In genomic region chr7:78510580-78511188, GRCh38 we compare ENCODE assay signal across 8 cellular contexts.
DNase-seq lines count a peak whose midpoint lies in the region; ATAC-seq and TF ChIP-seq lines count a peak whose summit lies in the region.

No MANE protein-coding gene starts in this region.

- H3K9ac ChIP-seq in OCI-LY1 (ENCODE audit: low read length) = no peak overlapping the region

- H3K27ac ChIP-seq in OCI-LY1 (ENCODE audit: low read depth, low read length, poor library complexity, severe bottlenecking) (no peak overlapping the region), osteoblast (ENCODE audit: low read depth, low read length) (no peak overlapping the region)

- H3K9me2 ChIP-seq in OCI-LY1 (ENCODE audit: low read depth, low read length) = no peaks in the 10 kb centered on the region

- DNase-seq in ACHN = peak; percentile 65
- peak; percentile 64 for DNase-seq in fibroblast of gingiva (ENCODE audit: low read depth)
- peak; percentile 38 for DNase-seq in osteoblast (ENCODE audit: insufficient read length, low spot score, missing footprints)
- no peak for DNase-seq in HuH-7 (ENCODE audit: low spot score)
- no peak for DNase-seq in NCI-H774 (lab: John Stamatoyannopoulos, UW)

- H3K9me3 ChIP-seq in OCI-LY1 (ENCODE audit: low read length) (no peaks in the 10 kb centered on the region), osteoblast (ENCODE audit: low read depth, low read length) (no peaks in the 10 kb centered on the region)

- no peak overlapping the region for H3K4me3 ChIP-seq in OCI-LY1 (ENCODE audit: low read depth, low read length, poor library complexity, severe bottlenecking)
- no peak overlapping the region for H3K4me3 ChIP-seq in osteoblast (ENCODE audit: insufficient read depth, low read length)

- in situ Hi-C loops in ACHN (cut with HindIII; ENCODE audit: low pct_ligation_motif_present, low pct_unique_long_range_greater_than_20kb, low sequenced_read_pairs) = no loop called here

- H4K20me1 ChIP-seq in OCI-LY1 (ENCODE audit: insufficient read depth, low read length) (no peaks in the 10 kb centered on the region), osteoblast (ENCODE audit: insufficient read depth, low read length) (no peaks in the 10 kb centered on the region)

- H3K27me3 ChIP-seq in OCI-LY1 (ENCODE audit: insufficient read depth, low read length) = no peaks in the 10 kb centered on the region
- H3K27me3 ChIP-seq in osteoblast (ENCODE audit: insufficient read depth, low read length) = no peaks in the 10 kb centered on the region

- no peaks in the 10 kb centered on the region for H3F3A ChIP-seq in OCI-LY1 (ENCODE audit: insufficient read depth, low read length)

- H3K36me3 ChIP-seq in OCI-LY1 (ENCODE audit: insufficient read depth, low read length) = no peaks in the 10 kb centered on the region
- no peaks in the 10 kb centered on the region for H3K36me3 ChIP-seq in osteoblast (ENCODE audit: insufficient read depth, low read length)

- no peaks in the 10 kb centered on the region for H3K79me2 ChIP-seq in OCI-LY1 (ENCODE audit: insufficient read depth, low read length)
- H3K79me2 ChIP-seq in osteoblast (ENCODE audit: insufficient read depth, low read length) = no peaks in the 10 kb centered on the region

- ATAC-seq in GM18498 (IDR thresholded peaks at IDR 0.05; ENCODE audit: unreplicated experiment) (peak; percentile 78), HG03442 (IDR thresholded peaks at IDR 0.05; ENCODE audit: unreplicated experiment) (peak; percentile 88)

- H3K4me2 ChIP-seq in OCI-LY1 (ENCODE audit: low read length) (no peak overlapping the region), osteoblast (ENCODE audit: insufficient read depth, low read length) (no peak overlapping the region)

- TF ChIP-seq CTCF in OCI-LY1 (IDR thresholded peaks at IDR 0.05; ENCODE audit: low read length) (peak; percentile 89), osteoblast (IDR thresholded peaks at IDR 0.05; ENCODE audit: extremely low read depth, low read depth, low read length) (peak; percentile 92)

- no peaks in the 10 kb centered on the region for H3K4me1 ChIP-seq in OCI-LY1 (ENCODE audit: insufficient read depth, low read length, severe bottlenecking)
- H3K4me1 ChIP-seq in osteoblast (ENCODE audit: insufficient read depth, low read length) = no peaks in the 10 kb centered on the region

- H2AFZ ChIP-seq in OCI-LY1 (ENCODE audit: low read length) (no peak overlapping the region), osteoblast (ENCODE audit: low read length) (no peak overlapping the region)

Comparison
In these comparisons a context has a peak if more than half of its experiments do, and no peak if none do; other contexts are left out.
1. DNase-seq: peak in ACHN (single experiment), fibroblast of gingiva (single experiment) and osteoblast (single experiment); none in HuH-7 (single experiment) and NCI-H774 (single experiment).